1 cellular context compared by ENCODE assay signal in genomic region chr2:75200140-75200985, GRCh38.
TF ChIP-seq lines count a peak whose summit lies in the region.

No MANE protein-coding gene starts in this region.

TF ChIP-seq in WTC11, 78 proteins besides CTCF, POLR2A, EP300 and RAD21 (continued from another document):
- no peak for TF ChIP-seq AR (CRISPR knock-in tag; IDR thresholded peaks at IDR 0.05)
TF ChIP-seq in WTC11: peak in this region for 0.
